Comparison of ENCODE assay signal across 1 cellular context in the genomic region with DNA sequence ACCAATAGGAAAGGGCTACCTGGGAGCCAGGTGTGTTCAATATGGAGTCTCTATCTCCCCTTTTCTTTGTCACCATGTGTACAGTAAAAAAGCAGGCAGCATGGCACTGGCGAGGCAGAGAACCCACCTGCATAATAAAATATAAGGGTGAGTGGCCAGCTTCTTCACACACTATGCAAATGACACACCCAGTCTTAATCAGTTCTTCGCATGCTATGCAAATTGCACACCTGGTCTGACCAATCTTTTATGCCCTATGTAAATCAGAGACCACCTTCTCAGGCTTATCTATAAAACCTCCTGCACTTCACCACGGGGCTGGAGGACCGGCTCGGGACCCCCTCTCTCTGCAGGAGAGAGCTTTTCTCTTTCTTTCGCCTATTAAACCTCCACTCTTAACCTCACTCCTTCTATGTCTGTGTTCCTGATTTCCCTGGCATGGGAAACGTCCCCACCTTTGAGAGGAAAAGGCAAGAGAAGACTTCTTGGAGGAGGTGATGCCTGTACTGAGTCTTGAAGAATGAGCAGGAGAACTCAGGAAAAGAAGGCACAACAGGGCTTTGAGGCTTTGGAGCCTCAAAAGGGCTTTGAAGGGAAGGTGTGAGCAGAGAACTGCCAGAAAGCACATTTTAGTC.
TF ChIP-seq lines count a peak whose summit lies in the region.

No MANE protein-coding gene starts in this region.

TF ChIP-seq in H1, 55 proteins besides CTCF, POLR2A, EP300 and RAD21:
- TF ChIP-seq PHF8 (conservative IDR thresholded peaks at IDR 0.05; ENCODE audit: low read depth, low read length) (no peak), KDM4A (IDR thresholded peaks at IDR 0.05; ENCODE audit: low read depth, low read length, severe bottlenecking) (no peak), EGR1 (IDR thresholded peaks at IDR 0.05; ENCODE audit: borderline replicate concordance, low read depth, low read length) (no peak), BRCA1 (IDR thresholded peaks at IDR 0.05; ENCODE audit: low read depth, low read length) (no peak), POLR2AphosphoS5 (IDR thresholded peaks at IDR 0.05; ENCODE audit: low read depth, low read length) (no peak), TAF7 (optimal IDR thresholded peaks at IDR 0.05; ENCODE audit: borderline replicate concordance, low read depth, low read length) (peak; percentile 40), NANOG (IDR thresholded peaks at IDR 0.05; ENCODE audit: insufficient read depth, low read depth, low read length, poor library complexity, severe bottlenecking) (no peak), TBP (IDR thresholded peaks at IDR 0.05; ENCODE audit: low read depth, low read length) (peak; percentile 52), JUN (IDR thresholded peaks at IDR 0.05; ENCODE audit: low read depth, low read length) (no peak), SIX5 (IDR thresholded peaks at IDR 0.05; ENCODE audit: low read depth, low read length) (no peak)
